9 cellular contexts compared by ENCODE assay signal in genomic region chr5:159916841-159917761, GRCh38. TPM values are rescaled to one million over a fixed set of nuclear protein-coding genes. Genes with fewer than 3 reads are reported as not detected.
DNase-seq lines count a peak whose midpoint lies in the region; ATAC-seq and TF ChIP-seq lines count a peak whose summit lies in the region.
"Had no signal": no experiment of that assay in that cellular context is flagged by ENCODE, and none has a peak within 500 bp of the region (broad histone marks: within the 10 kb centered on the region; RNA-seq: fewer than 3 reads in every experiment).

No MANE protein-coding gene starts in this region.

- H3K4me1 Mint-ChIP-seq in neural crest cell, result peaks cover 25% of the 10 kb centered on the region

- peak overlapping the region; percentile 85 for H3K4me3 Mint-ChIP-seq in neural crest cell

- peak overlapping the region; percentile 34 for H3K4me3 ChIP-seq in AG09309 (ENCODE audit: control insufficient read depth, low read depth, low read length)
- H3K4me3 ChIP-seq in OCI-LY3 (ENCODE audit: low read length), result peak overlapping the region; percentile 85
- H3K4me3 ChIP-seq in epithelial cell of proximal tubule (ENCODE audit: low read depth, low read length), result peak overlapping the region; percentile 55

- no peak overlapping the region for H2AFZ ChIP-seq in OCI-LY3 (ENCODE audit: low read depth, low read length)

- H3K27me3 ChIP-seq in OCI-LY3 (ENCODE audit: low read depth, low read length), result no peaks in the 10 kb centered on the region

- no peaks in the 10 kb centered on the region for H3K9me3 Mint-ChIP-seq in neural crest cell

- TF ChIP-seq CTCF in AG09309 (IDR thresholded peaks at IDR 0.05; ENCODE audit: control insufficient read depth, insufficient read depth, low read depth, low read length, missing control alignments), result peak; percentile 31
- no peak for TF ChIP-seq CTCF in OCI-LY3 (IDR thresholded peaks at IDR 0.05; ENCODE audit: low read depth, low read length)
- TF ChIP-seq CTCF in epithelial cell of proximal tubule (conservative IDR thresholded peaks at IDR 0.05; ENCODE audit: low read depth, low read length), result peak; percentile 22
- no peak for TF ChIP-seq CTCF in neural crest cell (conservative IDR thresholded peaks at IDR 0.05)

- H4K20me1 ChIP-seq in OCI-LY3 (ENCODE audit: insufficient read depth, low read length), result no peaks in the 10 kb centered on the region

- H3K36me3 Mint-ChIP-seq in neural crest cell (ENCODE audit: low read depth), result no peaks in the 10 kb centered on the region

- H3K27ac Mint-ChIP-seq in neural crest cell (ENCODE audit: unreplicated experiment), result no peak overlapping the region

- no peak overlapping the region for H3K27ac ChIP-seq in OCI-LY3 (ENCODE audit: low read length)

- peaks cover 52% of the 10 kb centered on the region for H3K27me3 Mint-ChIP-seq in neural crest cell (ENCODE audit: low read depth)

- H3K79me2 ChIP-seq in OCI-LY3 (ENCODE audit: low read length), result peaks cover 23% of the 10 kb centered on the region; the same call in 1 of the 2 replicates

- ATAC-seq in GM21737 (IDR thresholded peaks at IDR 0.05; ENCODE audit: unreplicated experiment) (no peak), GM19324 (IDR thresholded peaks at IDR 0.05; ENCODE audit: low FRiP score, unreplicated experiment) (no peak), HG03280 (IDR thresholded peaks at IDR 0.05; ENCODE audit: unreplicated experiment) (no peak)

- H3K4me2 ChIP-seq in OCI-LY3 (ENCODE audit: low read length), result peak overlapping the region; percentile 92

- peak overlapping the region; percentile 54 for H3K9ac ChIP-seq in OCI-LY3 (ENCODE audit: low read length)

- peaks cover 35% of the 10 kb centered on the region for H3K4me1 ChIP-seq in OCI-LY3 (ENCODE audit: low read length)

- H3K9me3 ChIP-seq in OCI-LY3 (ENCODE audit: insufficient read depth, low read length), result no peaks in the 10 kb centered on the region

- H3K36me3 ChIP-seq in OCI-LY3 (replicated peaks; ENCODE audit: low read depth, low read length), result no peaks in the 10 kb centered on the region

- no peak for DNase-seq in AG09309 (ENCODE audit: low read depth)
- DNase-seq in epithelial cell of proximal tubule (ENCODE audit: low read depth), result no peak
- no peak for DNase-seq in neural crest cell (ENCODE audit: low read depth, low spot score)
- DNase-seq in G401 (ENCODE audit: low spot score), result no peak
- DNase-seq: NCI-H526 treated with DMSO at 0.1 percent for 48 hours had no signal

- in situ Hi-C loops in G401 (cut with HindIII; ENCODE audit: low sequenced_read_pairs), result no loop called here

RNA-seq across cellular contexts. Expression of gene ADRA1B, which starts 0.8 kb away (rescaled TPM):
- total RNA-seq in epithelial cell of proximal tubule, result 4.0 and 5.9 TPM in 2 replicates
- total RNA-seq in neural crest cell, result 0.19 and 0.32 TPM in 2 replicates
- total RNA-seq in G401 (2014; rRNA removed; shearing (Covaris generic)), result 41.4 and 46.5 TPM in 2 replicates

Comparison
In these comparisons a context has a peak if more than half of its experiments do, and no peak if none do; other contexts are left out.
1. H3K4me3 ChIP-seq: peak in every context shown above with its lines; median percentile 85 in OCI-LY3; 55 in epithelial cell of proximal tubule; 34 in AG09309.
2. CTCF ChIP-seq: peak in AG09309 (single experiment) and epithelial cell of proximal tubule (single experiment); none in OCI-LY3 (single experiment) and neural crest cell (single experiment).